Comparison of ENCODE assay signal across 10 cellular contexts in genomic region chr11:96213500-96213899, GRCh38.
DNase-seq lines count a peak whose midpoint lies in the region; ATAC-seq and TF ChIP-seq lines count a peak whose summit lies in the region.
"Had no signal": no experiment of that assay in that cellular context is flagged by ENCODE, and none has a peak within 500 bp of the region (broad histone marks: within the 10 kb centered on the region; RNA-seq: fewer than 3 reads in every experiment).

No MANE protein-coding gene starts in this region.

- H3K4me1 Mint-ChIP-seq in T-helper 17 cell, result peaks cover 51% of the 10 kb centered on the region

- peak; percentile 66 for DNase-seq in GM04504 (ENCODE audit: low read depth)
- no peak for DNase-seq in T-helper 17 cell
- no peak for DNase-seq in right atrium auricular region (ENCODE audit: low spot score)
- peak; percentile 74 for DNase-seq in stromal cell of bone marrow (ENCODE audit: low read depth)
- DNase-seq in T-helper 9 cell, result no peak
- DNase-seq in epidermal melanocyte (ENCODE audit: insufficient read length, low spot score), result no peak
- no peak for DNase-seq in stimulated activated CD4-positive, alpha-beta T cell treated with anti-CD3 and anti-CD28 coated beads, Interleukin-4, amount 100 ng/mL, for 1 hour
- DNase-seq: NCI-H2171 treated with DMSO at 0.1 percent for 48 hours had no signal

- H3K27me3 ChIP-seq in right atrium auricular region, result no peaks in the 10 kb centered on the region

- no peaks in the 10 kb centered on the region for H3K36me3 Mint-ChIP-seq in T-helper 17 cell (ENCODE audit: low read depth)

- no peak for ATAC-seq in T-helper 17 cell

- peak overlapping the region; percentile 51 for H3K27ac Mint-ChIP-seq in T-helper 17 cell

- no peaks in the 10 kb centered on the region for H3K27me3 Mint-ChIP-seq in T-helper 17 cell
- H3K27me3 Mint-ChIP-seq: stimulated activated naive CD8-positive, alpha-beta T cell treated with anti-CD3 and anti-CD28 coated beads, Interleukin-15, Interleukin-2, amounts not matched to agents 100 ng/mL and 50 ng/mL, for 24 hours had no signal

- no peak overlapping the region for H3K4me3 Mint-ChIP-seq in T-helper 17 cell
- H3K4me3 Mint-ChIP-seq: neural crest cell had no signal

- H3K4me3 ChIP-seq in right atrium auricular region, result no peak overlapping the region

- no peaks in the 10 kb centered on the region for H3K9me3 ChIP-seq in T-helper 17 cell (ENCODE audit: control insufficient read depth, low read length, poor library complexity, severe bottlenecking)
- H3K9me3 ChIP-seq in right atrium auricular region, result no peaks in the 10 kb centered on the region

- H3K36me3 ChIP-seq in right atrium auricular region, result no peaks in the 10 kb centered on the region

- peak overlapping the region; percentile 74 to 78 for H3K27ac ChIP-seq in right atrium auricular region

- H3K4me1 ChIP-seq in right atrium auricular region, result peaks cover 0 to 70% of the 10 kb centered on the region in 2 donors

- TF ChIP-seq CTCF in right atrium auricular region (IDR thresholded peaks at IDR 0.05), result no peak

Comparison
In these comparisons a context has a peak if more than half of its experiments do, and no peak if none do; other contexts are left out.
1. DNase-seq: peak in GM04504 (single experiment) and stromal cell of bone marrow (single experiment); none in T-helper 17 cell (0 of 3), right atrium auricular region (single experiment), T-helper 9 cell (single experiment), epidermal melanocyte (single experiment) and stimulated activated CD4-positive, alpha-beta T cell treated with anti-CD3 and anti-CD28 coated beads, Interleukin-4, amount 100 ng/mL, for 1 hour (single experiment).